In genomic region chr19:48724796-48725753, GRCh38 we compare ENCODE assay signal across 8 cellular contexts. TPM values are rescaled to one million over a fixed set of nuclear protein-coding genes. Genes with fewer than 3 reads are reported as not detected.
DNase-seq lines count a peak whose midpoint lies in the region; ATAC-seq, FAIRE-seq and TF ChIP-seq lines count a peak whose summit lies in the region.

No MANE protein-coding gene starts in this region.

- H3K27me3 ChIP-seq in CD4-positive, CD25-positive, alpha-beta regulatory T cell (ENCODE audit: control insufficient read depth, insufficient read depth, low read length) = no peaks in the 10 kb centered on the region
- H3K27me3 ChIP-seq in brain microvascular endothelial cell (replicated peaks) = no peaks in the 10 kb centered on the region
- H3K27me3 ChIP-seq in smooth muscle cell (ENCODE audit: low read depth) = no peaks in the 10 kb centered on the region

- no peaks in the 10 kb centered on the region for H4K20me1 ChIP-seq in smooth muscle cell (ENCODE audit: low read depth)

- TF ChIP-seq CTCF in HFF-Myc (IDR thresholded peaks at IDR 0.05; ENCODE audit: low read depth, low read length, missing control alignments) = no peak
- no peak for TF ChIP-seq CTCF in brain microvascular endothelial cell (IDR thresholded peaks at IDR 0.05; ENCODE audit: low read depth, low read length, missing control alignments)
- no peak for TF ChIP-seq CTCF in smooth muscle cell (IDR thresholded peaks at IDR 0.05; ENCODE audit: borderline replicate concordance, insufficient read depth, poor library complexity, severe bottlenecking)

- H3K36me3 Mint-ChIP-seq in CD4-positive, CD25-positive, alpha-beta regulatory T cell = peaks cover 12% of the 10 kb centered on the region

- H3K9me3 ChIP-seq in CD4-positive, CD25-positive, alpha-beta regulatory T cell (ENCODE audit: control insufficient read depth in 2 of 2, low read length in 2 of 2) = no peaks in the 10 kb centered on the region
- H3K9me3 ChIP-seq in smooth muscle cell (replicated peaks; ENCODE audit: low read depth) = no peaks in the 10 kb centered on the region

- H3K9me3 Mint-ChIP-seq in CD4-positive, CD25-positive, alpha-beta regulatory T cell = peaks cover 3 to 13% (median 9%) of the 10 kb centered on the region in 7 donors

- no peaks in the 10 kb centered on the region for H3K79me2 ChIP-seq in smooth muscle cell (ENCODE audit: low read depth)

- 67% methylated on average over 11 of the region's 11 CpGs for WGBS in smooth muscle cell (ENCODE audit: low lambda C conversion rate)

- peak overlapping the region; percentile 93 to 95 (median 95) for H3K27ac Mint-ChIP-seq in CD4-positive, CD25-positive, alpha-beta regulatory T cell

- in situ Hi-C loops in brain microvascular endothelial cell (cut with HindIII; ENCODE audit: low pct_ligation_motif_present, low sequenced_read_pairs) = no loop called here

- H3K4me3 Mint-ChIP-seq in CD4-positive, CD25-positive, alpha-beta regulatory T cell = peak overlapping the region; percentile 39 to 81 (median 66)

- no peak for FAIRE-seq in GM12892 (lab: Jason Lieb, UNC)

- H3K36me3 ChIP-seq in CD4-positive, CD25-positive, alpha-beta regulatory T cell (ENCODE audit: control insufficient read depth, insufficient read depth, low read length) = no peaks in the 10 kb centered on the region
- H3K36me3 ChIP-seq in brain microvascular endothelial cell (replicated peaks) = no peaks in the 10 kb centered on the region
- no peaks in the 10 kb centered on the region for H3K36me3 ChIP-seq in smooth muscle cell (ENCODE audit: low read depth)

- DNase-seq in CD4-positive, CD25-positive, alpha-beta regulatory T cell = peak in 2 of 3 donors; percentile 68 to 77
- DNase-seq in HFF-Myc (ENCODE audit: extremely low read depth, low read depth) = peak; percentile 91
- peak; percentile 61 for DNase-seq in OCI-M2 (lab: John Stamatoyannopoulos, UW; ENCODE audit: unreplicated experiment)
- peak; percentile 88 for DNase-seq in brain microvascular endothelial cell
- peak; percentile 64 for DNase-seq in iPS-NIHi11 (ENCODE audit: low spot score)
- DNase-seq in smooth muscle cell (lab: John Stamatoyannopoulos, UW; ENCODE audit: unreplicated experiment) = no peak
- DNase-seq in GM12892 (ENCODE audit: insufficient read length) = no peak

- H3K27ac ChIP-seq in CD4-positive, CD25-positive, alpha-beta regulatory T cell (ENCODE audit: insufficient read depth, low read length, poor library complexity, severe bottlenecking) = no peak overlapping the region
- H3K27ac ChIP-seq in brain microvascular endothelial cell (peak overlapping the region; percentile 58), smooth muscle cell (ENCODE audit: low read depth) (peak overlapping the region; percentile 57)

- H3K4me3 ChIP-seq in CD4-positive, CD25-positive, alpha-beta regulatory T cell (ENCODE audit: low read depth, low read length) = peak overlapping the region; percentile 15
- H3K4me3 ChIP-seq in HFF-Myc (replicated peaks; ENCODE audit: low read depth, low read length) = no peak overlapping the region
- no peak overlapping the region for H3K4me3 ChIP-seq in brain microvascular endothelial cell (ENCODE audit: low read depth, low read length)
- H3K4me3 ChIP-seq in smooth muscle cell = no peak overlapping the region

- H3K4me1 ChIP-seq in CD4-positive, CD25-positive, alpha-beta regulatory T cell (ENCODE audit: control insufficient read depth, insufficient read depth, low read length, poor library complexity, severe bottlenecking) = peaks cover 19% of the 10 kb centered on the region
- no peaks in the 10 kb centered on the region for H3K4me1 ChIP-seq in smooth muscle cell (ENCODE audit: low read depth)

- H3K9ac ChIP-seq in smooth muscle cell (ENCODE audit: low read depth) = no peak overlapping the region

- peak; percentile 33 to 44 for ATAC-seq in CD4-positive, CD25-positive, alpha-beta regulatory T cell (ENCODE audit: low read depth in 2 of 2)
- ATAC-seq in GM18505 (IDR thresholded peaks at IDR 0.05; ENCODE audit: unreplicated experiment) = no peak

- TF ChIP-seq POLR2A in GM12892 (IDR thresholded peaks at IDR 0.05; ENCODE audit: low read depth, low read length) (no peak), GM18505 (IDR thresholded peaks at IDR 0.05; ENCODE audit: borderline replicate concordance, extremely low read depth, insufficient read depth, insufficient read length) (no peak)

- peaks cover 14 to 38% (median 26%) of the 10 kb centered on the region in 4 donors for H3K4me1 Mint-ChIP-seq in CD4-positive, CD25-positive, alpha-beta regulatory T cell

- H2AFZ ChIP-seq in smooth muscle cell (ENCODE audit: low read depth) = peak overlapping the region; percentile 85

- no peaks in the 10 kb centered on the region for H3K27me3 Mint-ChIP-seq in CD4-positive, CD25-positive, alpha-beta regulatory T cell

- peak overlapping the region; percentile 40 for H3K4me2 ChIP-seq in smooth muscle cell

- H3F3A ChIP-seq in smooth muscle cell (ENCODE audit: low read depth) = no peaks in the 10 kb centered on the region

RNA-seq across cellular contexts. Expression of gene MAMSTR, which starts 5.5 kb away (rescaled TPM):
- total RNA-seq in CD4-positive, CD25-positive, alpha-beta regulatory T cell = 1.1 TPM
- polyA plus RNA-seq in CD4-positive, CD25-positive, alpha-beta regulatory T cell = under 1 TPM; 0.17 to 0.40 (median 0.30) TPM
- total RNA-seq in smooth muscle cell = 0.22 and 0.58 TPM in 2 replicates
- polyA plus RNA-seq in smooth muscle cell = 3.2 and 3.9 TPM in 2 replicates
- polyA plus RNA-seq in GM12892 (2012; ENCODE audit: missing spikeins) = 0.55 TPM

RNA-seq across cellular contexts. Expression of gene RASIP1, which starts 15.3 kb away (rescaled TPM):
- total RNA-seq in CD4-positive, CD25-positive, alpha-beta regulatory T cell = 0.22 TPM
- under 1 TPM; 0.13 to 0.55 (median 0.18) TPM for polyA plus RNA-seq in CD4-positive, CD25-positive, alpha-beta regulatory T cell
- 0.27 and 0.81 TPM in 2 replicates for total RNA-seq in smooth muscle cell
- polyA plus RNA-seq in smooth muscle cell = 2.7 and 3.5 TPM in 2 replicates
- not detected for polyA plus RNA-seq in GM12892 (2012; ENCODE audit: missing spikeins)

RNA-seq across cellular contexts. Expression of gene IZUMO1, which starts 21.6 kb away (rescaled TPM):
- not detected for total RNA-seq in CD4-positive, CD25-positive, alpha-beta regulatory T cell
- polyA plus RNA-seq in CD4-positive, CD25-positive, alpha-beta regulatory T cell = not detected
- total RNA-seq in smooth muscle cell = 0.45 TPM in 1 of 2 replicates, not detected in the other
- not detected in 2 replicates for polyA plus RNA-seq in smooth muscle cell
- polyA plus RNA-seq in GM12892 (2012; ENCODE audit: missing spikeins) = not detected

RNA-seq across cellular contexts. Expression of gene FUT1, which starts 27.4 kb away (rescaled TPM):
- not detected for total RNA-seq in CD4-positive, CD25-positive, alpha-beta regulatory T cell
- polyA plus RNA-seq in CD4-positive, CD25-positive, alpha-beta regulatory T cell = under 1 TPM in 2 of 4 donors, not detected in 2; 0.06 to 0.14 TPM
- 0.58 TPM in 2 replicates for total RNA-seq in smooth muscle cell
- 0.51 and 1.8 TPM in 2 replicates for polyA plus RNA-seq in smooth muscle cell
- polyA plus RNA-seq in GM12892 (2012; ENCODE audit: missing spikeins) = not detected

RNA-seq across cellular contexts. Expression of gene FUT2, which starts 29.3 kb away (rescaled TPM):
- total RNA-seq in CD4-positive, CD25-positive, alpha-beta regulatory T cell = not detected
- under 1 TPM in 2 of 4 donors, not detected in 2; 0.10 to 0.67 TPM for polyA plus RNA-seq in CD4-positive, CD25-positive, alpha-beta regulatory T cell
- total RNA-seq in smooth muscle cell = 0.27 and 1.1 TPM in 2 replicates
- 0.18 and 0.54 TPM in 2 replicates for polyA plus RNA-seq in smooth muscle cell
- 0.32 TPM for polyA plus RNA-seq in GM12892 (2012; ENCODE audit: missing spikeins)

Comparison
In these comparisons a context has a peak if more than half of its experiments do, and no peak if none do; other contexts are left out.
1. DNase-seq: peak in CD4-positive, CD25-positive, alpha-beta regulatory T cell (2 of 3), HFF-Myc (single experiment), OCI-M2 (single experiment), brain microvascular endothelial cell (single experiment) and iPS-NIHi11 (single experiment); none in smooth muscle cell (single experiment) and GM12892 (single experiment).